ENCODE assay signal across 8 cellular contexts in genomic region chr1:93347319-93347899, GRCh38. TPM values are rescaled to one million over a fixed set of nuclear protein-coding genes. Genes with fewer than 3 reads are reported as not detected.
A peak's percentile ranks its signal among the peaks of the same experiment; 100 is the strongest.
DNase-seq lines count a peak whose midpoint lies in the region; ATAC-seq, FAIRE-seq and TF ChIP-seq lines count a peak whose summit lies in the region.

No MANE protein-coding gene starts in this region.

- H3K27ac ChIP-seq in esophagus squamous epithelium (peak overlapping the region; percentile 96 to 98 (median 96)), prostate gland (no peak overlapping the region)

- H3K4me1 ChIP-seq in esophagus squamous epithelium = peaks cover 9 to 77% (median 27%) of the 10 kb centered on the region in 3 donors
- H3K4me1 ChIP-seq in prostate gland (replicated peaks) = no peaks in the 10 kb centered on the region

- H3K4me3 ChIP-seq in GM12864 (ENCODE audit: low read depth, low read length) (peak overlapping the region; percentile 85), esophagus squamous epithelium (peak overlapping the region; percentile 77 to 98 (median 88)), prostate gland (peak overlapping the region; percentile 90 to 95)

- TF ChIP-seq POLR2A in esophagus squamous epithelium (IDR thresholded peaks at IDR 0.05) (no peak), prostate gland (IDR thresholded peaks at IDR 0.05) (no peak), GM12892 (IDR thresholded peaks at IDR 0.05; ENCODE audit: low read depth, low read length) (no peak)

- no peak for ATAC-seq in HG02938 (IDR thresholded peaks at IDR 0.05; ENCODE audit: unreplicated experiment)

- intact Hi-C loops in esophagus squamous epithelium (cut with DNase I) (no loop called here), prostate gland (cut with DNase I) (loop anchor here (10.0 kb wide), 1 partner anchor 267 kb away; no protein-coding TSS in a partner anchor)

- 2% methylated on average over 12 of the region's 12 CpGs for WGBS in esophagus squamous epithelium, 2 donors
- 3% methylated on average over 12 of the region's 12 CpGs for WGBS in prostate gland

- no peak for DNase-seq in GM12864 (ENCODE audit: low read depth)
- DNase-seq in RCC 7860 (ENCODE audit: low spot score) = no peak
- DNase-seq in esophagus squamous epithelium (lab: John Stamatoyannopoulos, UW) = no peak
- DNase-seq in prostate gland (ENCODE audit: low spot score) = no peak
- DNase-seq in GM12892 (ENCODE audit: insufficient read length) = no peak
- no peak for DNase-seq in stimulated activated CD4-positive, alpha-beta T cell treated with anti-CD3 and anti-CD28 coated beads, Interleukin-1b, Interleukin-23, amount 100 ng/mL, for 48 hours
- no peak for DNase-seq in NCI-H345 treated with DMSO at 0.1 percent for 48 hours (lab: John Stamatoyannopoulos, UW; ENCODE audit: unreplicated experiment)

- H3K36me3 ChIP-seq in esophagus squamous epithelium (no peaks in the 10 kb centered on the region), prostate gland (no peaks in the 10 kb centered on the region)

- FAIRE-seq in RCC 7860 (lab: Jason Lieb, UNC) = peak; percentile 24
- no peak for FAIRE-seq in GM12892 (lab: Jason Lieb, UNC)

- H3K9me3 ChIP-seq in esophagus squamous epithelium (no peaks in the 10 kb centered on the region), prostate gland (no peaks in the 10 kb centered on the region)

- TF ChIP-seq CTCF in GM12864 (IDR thresholded peaks at IDR 0.05; ENCODE audit: low read depth, low read length, missing control alignments) = no peak
- no peak for TF ChIP-seq CTCF in esophagus squamous epithelium (IDR thresholded peaks at IDR 0.05)
- no peak for TF ChIP-seq CTCF in prostate gland (IDR thresholded peaks at IDR 0.05)

- H3K27me3 ChIP-seq in esophagus squamous epithelium (no peaks in the 10 kb centered on the region), prostate gland (replicated peaks; ENCODE audit: insufficient read depth) (no peaks in the 10 kb centered on the region)

RNA-seq across cellular contexts. Expression of gene DR1, which starts 1.7 kb away (rescaled TPM):
- total RNA-seq in esophagus squamous epithelium = 10 to 100 TPM; 22.1 to 44.9 (median 37.8) TPM
- 10 to 100 TPM; 49.0 to 53.6 TPM for total RNA-seq in prostate gland
- 33.8 TPM for polyA plus RNA-seq in GM12892 (2012; ENCODE audit: missing spikeins)

Comparison
In these comparisons a context has a peak if more than half of its experiments do, and no peak if none do; other contexts are left out.
1. H3K27ac ChIP-seq: peak in esophagus squamous epithelium (4 of 4); none in prostate gland (0 of 2).
2. Peak in every context shown above with its lines, with median percentiles within 50 percentile points of each other: H3K4me3 ChIP-seq.